ENCODE assay signal across 1 cellular context in the genomic region with DNA sequence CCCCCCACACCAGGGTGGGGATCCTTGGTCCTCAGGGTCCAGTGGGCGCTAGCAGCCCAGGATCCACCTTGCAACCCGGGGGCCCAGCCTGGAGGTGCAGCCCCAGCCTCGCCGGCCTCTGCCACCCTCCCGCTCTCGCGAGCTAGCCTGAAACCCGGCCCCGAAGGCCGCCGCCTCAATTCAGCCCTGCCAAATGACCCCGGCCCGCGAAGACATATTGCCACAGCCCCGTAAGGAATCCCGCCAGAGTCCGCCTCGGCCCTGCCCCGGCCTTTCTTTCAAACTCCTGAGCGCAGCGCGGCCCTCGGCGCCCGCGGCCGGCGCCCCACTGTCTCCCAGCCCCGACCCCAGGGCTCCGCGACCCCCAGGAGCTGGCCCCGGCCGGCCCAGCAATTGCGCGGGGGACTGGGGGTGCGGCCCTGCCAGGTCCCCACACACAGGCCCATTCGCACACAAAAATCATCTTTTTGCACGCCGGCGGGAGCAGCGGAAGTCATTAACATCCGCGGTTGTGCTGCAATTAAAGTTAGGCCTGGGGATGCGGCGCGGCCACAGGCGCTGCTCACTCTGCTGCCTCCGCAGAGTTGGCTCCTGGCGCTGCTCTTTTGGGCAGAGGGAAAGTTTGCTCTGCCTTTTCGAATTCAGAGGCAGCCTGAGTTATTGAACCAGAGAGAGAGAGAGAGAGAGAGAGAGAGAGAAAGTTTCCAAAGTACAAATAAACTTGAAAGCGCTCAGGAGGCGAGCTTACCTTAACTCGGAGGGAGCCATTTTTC.
TF ChIP-seq lines count a peak whose summit lies in the region.

No MANE protein-coding gene starts in this region.

TF ChIP-seq in HEK293, 187 proteins besides CTCF, POLR2A, EP300 and RAD21 (continued from another document and continues in another):
- TF ChIP-seq, protein P1, sequence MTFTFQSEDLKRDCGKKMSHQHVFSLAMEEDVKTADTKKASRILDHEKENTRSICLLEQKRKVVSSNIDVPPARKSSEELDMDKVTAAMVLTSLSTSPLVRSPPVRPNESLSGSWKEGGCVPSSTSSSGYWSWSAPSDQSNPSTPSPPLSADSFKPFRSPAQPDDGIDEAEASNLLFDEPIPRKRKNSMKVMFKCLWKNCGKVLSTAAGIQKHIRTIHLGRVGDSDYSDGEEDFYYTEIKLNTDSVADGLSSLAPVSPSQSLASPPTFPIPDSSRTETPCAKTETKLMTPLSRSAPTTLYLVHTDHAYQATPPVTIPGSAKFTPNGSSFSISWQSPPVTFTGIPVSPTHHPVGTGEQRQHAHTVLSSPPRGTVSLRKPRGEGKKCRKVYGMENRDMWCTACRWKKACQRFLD (tag by site-specific recombination; IDR thresholded peaks at IDR 0.05), result no peak
- TF ChIP-seq ZBTB1 (tag by site-specific recombination; IDR thresholded peaks at IDR 0.05) (no peak), ZNF214 (tag by site-specific recombination; IDR thresholded peaks at IDR 0.05; ENCODE audit: borderline replicate concordance) (no peak), ZNF558 (tag by site-specific recombination; IDR thresholded peaks at IDR 0.05) (no peak), ZBTB8A (tag by site-specific recombination; IDR thresholded peaks at IDR 0.05) (peak; percentile 60), ZFP37 (tag by site-specific recombination; IDR thresholded peaks at IDR 0.05) (0 out of 2 replicates have a peak, but pooled peaks have one; percentile 13), ZFHX2 (tag by site-specific recombination; conservative IDR thresholded peaks at IDR 0.05) (no peak), ZNF571 (tag by site-specific recombination; IDR thresholded peaks at IDR 0.05) (no peak), KLF16 (tag by site-specific recombination; IDR thresholded peaks at IDR 0.05) (no peak), ZNF324 (tag by site-specific recombination; IDR thresholded peaks at IDR 0.05) (no peak), ZNF596 (tag by site-specific recombination; IDR thresholded peaks at IDR 0.05) (peak; percentile 98), HOXD13 (CRISPR knock-in tag; IDR thresholded peaks at IDR 0.05; ENCODE audit: borderline replicate concordance) (no peak), ZNF335 (tag by site-specific recombination; conservative IDR thresholded peaks at IDR 0.05) (peak; percentile 15; the same call in 1 of the 2 replicates), PRDM1 (tag by site-specific recombination; IDR thresholded peaks at IDR 0.05) (peak; percentile 87), ZNF350 (tag by site-specific recombination; IDR thresholded peaks at IDR 0.05) (no peak), KLF8 (tag by site-specific recombination; IDR thresholded peaks at IDR 0.05) (no peak; the same call in 1 of the 2 replicates), ZNF394 (tag by site-specific recombination; IDR thresholded peaks at IDR 0.05; ENCODE audit: borderline replicate concordance) (no peak), ZNF621 (tag by site-specific recombination; IDR thresholded peaks at IDR 0.05) (no peak), ZNF174 (tag by site-specific recombination; IDR thresholded peaks at IDR 0.05) (no peak), ZNF664 (tag by site-specific recombination; IDR thresholded peaks at IDR 0.05) (no peak; the same call in 1 of the 2 replicates), ZNF155 (tag by site-specific recombination; IDR thresholded peaks at IDR 0.05) (no peak), ZEB2 (tag by site-specific recombination; IDR thresholded peaks at IDR 0.05) (no peak), ZNF701 (tag by site-specific recombination; IDR thresholded peaks at IDR 0.05) (no peak), YY2 (tag by site-specific recombination; IDR thresholded peaks at IDR 0.05) (no peak), ZNF133 (tag by site-specific recombination; IDR thresholded peaks at IDR 0.05) (no peak), ZNF747 (tag by site-specific recombination; IDR thresholded peaks at IDR 0.05) (no peak), YY1 (tag by site-specific recombination; IDR thresholded peaks at IDR 0.05) (no peak), ZNF266 (tag by site-specific recombination; IDR thresholded peaks at IDR 0.05; ENCODE audit: low read depth) (no peak), ZNF423 (tag by site-specific recombination; IDR thresholded peaks at IDR 0.05) (peak; percentile 56; the same call in 1 of the 2 replicates), ZSCAN30 (tag by site-specific recombination; IDR thresholded peaks at IDR 0.05) (peak; percentile 23; the same call in 1 of the 2 replicates)
- TF ChIP-seq, protein P2, sequence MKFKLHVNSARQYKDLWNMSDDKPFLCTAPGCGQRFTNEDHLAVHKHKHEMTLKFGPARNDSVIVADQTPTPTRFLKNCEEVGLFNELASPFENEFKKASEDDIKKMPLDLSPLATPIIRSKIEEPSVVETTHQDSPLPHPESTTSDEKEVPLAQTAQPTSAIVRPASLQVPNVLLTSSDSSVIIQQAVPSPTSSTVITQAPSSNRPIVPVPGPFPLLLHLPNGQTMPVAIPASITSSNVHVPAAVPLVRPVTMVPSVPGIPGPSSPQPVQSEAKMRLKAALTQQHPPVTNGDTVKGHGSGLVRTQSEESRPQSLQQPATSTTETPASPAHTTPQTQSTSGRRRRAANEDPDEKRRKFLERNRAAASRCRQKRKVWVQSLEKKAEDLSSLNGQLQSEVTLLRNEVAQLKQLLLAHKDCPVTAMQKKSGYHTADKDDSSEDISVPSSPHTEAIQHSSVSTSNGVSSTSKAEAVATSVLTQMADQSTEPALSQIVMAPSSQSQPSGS (tag by site-specific recombination; IDR thresholded peaks at IDR 0.05; ENCODE audit: low read depth), result no peak
- TF ChIP-seq, protein P3, sequence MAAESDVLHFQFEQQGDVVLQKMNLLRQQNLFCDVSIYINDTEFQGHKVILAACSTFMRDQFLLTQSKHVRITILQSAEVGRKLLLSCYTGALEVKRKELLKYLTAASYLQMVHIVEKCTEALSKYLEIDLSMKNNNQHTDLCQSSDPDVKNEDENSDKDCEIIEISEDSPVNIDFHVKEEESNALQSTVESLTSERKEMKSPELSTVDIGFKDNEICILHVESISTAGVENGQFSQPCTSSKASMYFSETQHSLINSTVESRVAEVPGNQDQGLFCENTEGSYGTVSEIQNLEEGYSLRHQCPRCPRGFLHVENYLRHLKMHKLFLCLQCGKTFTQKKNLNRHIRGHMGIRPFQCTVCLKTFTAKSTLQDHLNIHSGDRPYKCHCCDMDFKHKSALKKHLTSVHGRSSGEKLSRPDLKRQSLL (tag by site-specific recombination; IDR thresholded peaks at IDR 0.05), result no peak
- TF ChIP-seq, protein P4, sequence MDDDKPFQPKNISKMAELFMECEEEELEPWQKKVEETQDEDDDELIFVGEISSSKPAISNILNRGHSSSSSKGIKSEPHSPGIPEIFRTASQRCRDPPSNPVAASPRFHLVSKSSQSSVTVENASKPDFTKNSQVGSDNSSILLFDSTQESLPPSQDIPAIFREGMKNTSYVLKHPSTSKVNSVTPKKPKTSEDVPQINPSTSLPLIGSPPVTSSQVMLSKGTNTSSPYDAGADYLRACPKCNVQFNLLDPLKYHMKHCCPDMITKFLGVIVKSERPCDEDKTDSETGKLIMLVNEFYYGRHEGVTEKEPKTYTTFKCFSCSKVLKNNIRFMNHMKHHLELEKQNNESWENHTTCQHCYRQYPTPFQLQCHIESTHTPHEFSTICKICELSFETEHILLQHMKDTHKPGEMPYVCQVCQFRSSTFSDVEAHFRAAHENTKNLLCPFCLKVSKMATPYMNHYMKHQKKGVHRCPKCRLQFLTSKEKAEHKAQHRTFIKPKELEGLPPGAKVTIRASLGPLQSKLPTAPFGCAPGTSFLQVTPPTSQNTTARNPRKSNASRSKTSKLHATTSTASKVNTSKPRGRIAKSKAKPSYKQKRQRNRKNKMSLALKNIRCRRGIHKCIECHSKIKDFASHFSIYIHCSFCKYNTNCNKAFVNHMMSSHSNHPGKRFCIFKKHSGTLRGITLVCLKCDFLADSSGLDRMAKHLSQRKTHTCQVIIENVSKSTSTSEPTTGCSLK (tag by site-specific recombination; IDR thresholded peaks at IDR 0.05), result no peak
- TF ChIP-seq, protein P5, sequence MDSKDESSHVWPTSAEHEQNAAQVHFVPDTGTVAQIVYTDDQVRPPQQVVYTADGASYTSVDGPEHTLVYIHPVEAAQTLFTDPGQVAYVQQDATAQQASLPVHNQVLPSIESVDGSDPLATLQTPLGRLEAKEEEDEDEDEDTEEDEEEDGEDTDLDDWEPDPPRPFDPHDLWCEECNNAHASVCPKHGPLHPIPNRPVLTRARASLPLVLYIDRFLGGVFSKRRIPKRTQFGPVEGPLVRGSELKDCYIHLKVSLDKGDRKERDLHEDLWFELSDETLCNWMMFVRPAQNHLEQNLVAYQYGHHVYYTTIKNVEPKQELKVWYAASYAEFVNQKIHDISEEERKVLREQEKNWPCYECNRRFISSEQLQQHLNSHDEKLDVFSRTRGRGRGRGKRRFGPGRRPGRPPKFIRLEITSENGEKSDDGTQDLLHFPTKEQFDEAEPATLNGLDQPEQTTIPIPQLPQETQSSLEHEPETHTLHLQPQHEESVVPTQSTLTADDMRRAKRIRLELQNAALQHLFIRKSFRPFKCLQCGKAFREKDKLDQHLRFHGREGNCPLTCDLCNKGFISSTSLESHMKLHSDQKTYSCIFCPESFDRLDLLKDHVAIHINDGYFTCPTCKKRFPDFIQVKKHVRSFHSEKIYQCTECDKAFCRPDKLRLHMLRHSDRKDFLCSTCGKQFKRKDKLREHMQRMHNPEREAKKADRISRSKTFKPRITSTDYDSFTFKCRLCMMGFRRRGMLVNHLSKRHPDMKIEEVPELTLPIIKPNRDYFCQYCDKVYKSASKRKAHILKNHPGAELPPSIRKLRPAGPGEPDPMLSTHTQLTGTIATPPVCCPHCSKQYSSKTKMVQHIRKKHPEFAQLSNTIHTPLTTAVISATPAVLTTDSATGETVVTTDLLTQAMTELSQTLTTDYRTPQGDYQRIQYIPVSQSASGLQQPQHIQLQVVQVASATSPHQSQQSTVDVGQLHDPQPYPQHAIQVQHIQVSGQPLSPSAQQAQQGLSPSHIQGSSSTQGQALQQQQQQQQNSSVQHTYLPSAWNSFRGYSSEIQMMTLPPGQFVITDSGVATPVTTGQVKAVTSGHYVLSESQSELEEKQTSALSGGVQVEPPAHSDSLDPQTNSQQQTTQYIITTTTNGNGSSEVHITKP (tag by site-specific recombination; IDR thresholded peaks at IDR 0.05), result peak; percentile 49
- TF ChIP-seq, protein P6, sequence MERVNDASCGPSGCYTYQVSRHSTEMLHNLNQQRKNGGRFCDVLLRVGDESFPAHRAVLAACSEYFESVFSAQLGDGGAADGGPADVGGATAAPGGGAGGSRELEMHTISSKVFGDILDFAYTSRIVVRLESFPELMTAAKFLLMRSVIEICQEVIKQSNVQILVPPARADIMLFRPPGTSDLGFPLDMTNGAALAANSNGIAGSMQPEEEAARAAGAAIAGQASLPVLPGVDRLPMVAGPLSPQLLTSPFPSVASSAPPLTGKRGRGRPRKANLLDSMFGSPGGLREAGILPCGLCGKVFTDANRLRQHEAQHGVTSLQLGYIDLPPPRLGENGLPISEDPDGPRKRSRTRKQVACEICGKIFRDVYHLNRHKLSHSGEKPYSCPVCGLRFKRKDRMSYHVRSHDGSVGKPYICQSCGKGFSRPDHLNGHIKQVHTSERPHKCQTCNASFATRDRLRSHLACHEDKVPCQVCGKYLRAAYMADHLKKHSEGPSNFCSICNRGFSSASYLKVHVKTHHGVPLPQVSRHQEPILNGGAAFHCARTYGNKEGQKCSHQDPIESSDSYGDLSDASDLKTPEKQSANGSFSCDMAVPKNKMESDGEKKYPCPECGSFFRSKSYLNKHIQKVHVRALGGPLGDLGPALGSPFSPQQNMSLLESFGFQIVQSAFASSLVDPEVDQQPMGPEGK (tag by site-specific recombination; IDR thresholded peaks at IDR 0.05), result peak; percentile 89
- TF ChIP-seq, protein P7, sequence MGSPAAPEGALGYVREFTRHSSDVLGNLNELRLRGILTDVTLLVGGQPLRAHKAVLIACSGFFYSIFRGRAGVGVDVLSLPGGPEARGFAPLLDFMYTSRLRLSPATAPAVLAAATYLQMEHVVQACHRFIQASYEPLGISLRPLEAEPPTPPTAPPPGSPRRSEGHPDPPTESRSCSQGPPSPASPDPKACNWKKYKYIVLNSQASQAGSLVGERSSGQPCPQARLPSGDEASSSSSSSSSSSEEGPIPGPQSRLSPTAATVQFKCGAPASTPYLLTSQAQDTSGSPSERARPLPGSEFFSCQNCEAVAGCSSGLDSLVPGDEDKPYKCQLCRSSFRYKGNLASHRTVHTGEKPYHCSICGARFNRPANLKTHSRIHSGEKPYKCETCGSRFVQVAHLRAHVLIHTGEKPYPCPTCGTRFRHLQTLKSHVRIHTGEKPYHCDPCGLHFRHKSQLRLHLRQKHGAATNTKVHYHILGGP (tag by site-specific recombination; IDR thresholded peaks at IDR 0.05), result no peak
- TF ChIP-seq, protein P8, sequence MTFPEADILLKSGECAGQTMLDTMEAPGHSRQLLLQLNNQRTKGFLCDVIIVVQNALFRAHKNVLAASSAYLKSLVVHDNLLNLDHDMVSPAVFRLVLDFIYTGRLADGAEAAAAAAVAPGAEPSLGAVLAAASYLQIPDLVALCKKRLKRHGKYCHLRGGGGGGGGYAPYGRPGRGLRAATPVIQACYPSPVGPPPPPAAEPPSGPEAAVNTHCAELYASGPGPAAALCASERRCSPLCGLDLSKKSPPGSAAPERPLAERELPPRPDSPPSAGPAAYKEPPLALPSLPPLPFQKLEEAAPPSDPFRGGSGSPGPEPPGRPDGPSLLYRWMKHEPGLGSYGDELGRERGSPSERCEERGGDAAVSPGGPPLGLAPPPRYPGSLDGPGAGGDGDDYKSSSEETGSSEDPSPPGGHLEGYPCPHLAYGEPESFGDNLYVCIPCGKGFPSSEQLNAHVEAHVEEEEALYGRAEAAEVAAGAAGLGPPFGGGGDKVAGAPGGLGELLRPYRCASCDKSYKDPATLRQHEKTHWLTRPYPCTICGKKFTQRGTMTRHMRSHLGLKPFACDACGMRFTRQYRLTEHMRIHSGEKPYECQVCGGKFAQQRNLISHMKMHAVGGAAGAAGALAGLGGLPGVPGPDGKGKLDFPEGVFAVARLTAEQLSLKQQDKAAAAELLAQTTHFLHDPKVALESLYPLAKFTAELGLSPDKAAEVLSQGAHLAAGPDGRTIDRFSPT (tag by site-specific recombination; IDR thresholded peaks at IDR 0.05), result 0 out of 2 replicates have a peak, but pooled peaks have one; percentile 12
- TF ChIP-seq, protein P9, sequence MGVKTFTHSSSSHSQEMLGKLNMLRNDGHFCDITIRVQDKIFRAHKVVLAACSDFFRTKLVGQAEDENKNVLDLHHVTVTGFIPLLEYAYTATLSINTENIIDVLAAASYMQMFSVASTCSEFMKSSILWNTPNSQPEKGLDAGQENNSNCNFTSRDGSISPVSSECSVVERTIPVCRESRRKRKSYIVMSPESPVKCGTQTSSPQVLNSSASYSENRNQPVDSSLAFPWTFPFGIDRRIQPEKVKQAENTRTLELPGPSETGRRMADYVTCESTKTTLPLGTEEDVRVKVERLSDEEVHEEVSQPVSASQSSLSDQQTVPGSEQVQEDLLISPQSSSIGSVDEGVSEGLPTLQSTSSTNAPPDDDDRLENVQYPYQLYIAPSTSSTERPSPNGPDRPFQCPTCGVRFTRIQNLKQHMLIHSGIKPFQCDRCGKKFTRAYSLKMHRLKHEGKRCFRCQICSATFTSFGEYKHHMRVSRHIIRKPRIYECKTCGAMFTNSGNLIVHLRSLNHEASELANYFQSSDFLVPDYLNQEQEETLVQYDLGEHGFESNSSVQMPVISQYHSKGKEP (tag by site-specific recombination; IDR thresholded peaks at IDR 0.05), result no peak; the same call in 1 of the 2 replicates
